In the genomic region with DNA sequence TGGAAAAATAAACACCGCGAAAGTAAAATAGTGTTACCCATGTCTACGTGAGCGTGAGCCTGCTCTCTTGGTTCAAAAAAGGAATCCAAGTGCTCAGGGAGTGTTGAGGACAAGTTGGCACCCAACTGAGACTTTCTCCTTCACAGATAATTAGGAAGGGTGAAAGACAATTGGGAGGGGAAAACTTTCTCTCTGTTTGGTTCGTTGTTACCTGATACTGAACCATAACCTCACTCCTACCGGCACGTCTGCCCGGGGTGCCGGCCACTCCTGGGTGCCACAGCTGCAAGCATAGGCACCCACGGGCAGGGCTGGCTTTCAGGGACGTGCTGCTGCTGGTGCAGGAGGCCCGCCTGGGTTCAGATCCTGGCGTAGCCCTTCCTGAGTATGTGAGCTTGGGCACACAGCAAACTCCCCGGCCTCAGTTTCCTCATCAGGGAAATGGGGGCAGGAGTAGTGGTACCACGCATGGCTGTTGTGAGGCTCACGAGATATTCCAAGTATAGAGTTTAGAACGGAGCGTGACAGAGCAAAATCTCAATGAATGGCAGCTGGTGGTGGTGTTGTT, we compare ENCODE assay signal across 1 cellular context.
A peak's percentile ranks its signal among the peaks of the same experiment; 100 is the strongest.
TF ChIP-seq lines count a peak whose summit lies in the region.

No MANE protein-coding gene starts in this region.

TF ChIP-seq in HepG2, 621 proteins besides CTCF, POLR2A, EP300 and RAD21:
- TF ChIP-seq ZFP37 (CRISPR knock-in tag; IDR thresholded peaks at IDR 0.05; ENCODE audit: borderline replicate concordance) (no peak), ZNF296 (CRISPR knock-in tag; conservative IDR thresholded peaks at IDR 0.05) (no peak), ZNF629 (CRISPR knock-in tag; conservative IDR thresholded peaks at IDR 0.05) (peak; percentile 86), TP53 (CRISPR knock-in tag; conservative IDR thresholded peaks at IDR 0.05) (no peak), ZNF33B (CRISPR knock-in tag; IDR thresholded peaks at IDR 0.05) (no peak), KDM3A (CRISPR knock-in tag; IDR thresholded peaks at IDR 0.05; ENCODE audit: low read depth) (no peak)
